In the genomic region with DNA sequence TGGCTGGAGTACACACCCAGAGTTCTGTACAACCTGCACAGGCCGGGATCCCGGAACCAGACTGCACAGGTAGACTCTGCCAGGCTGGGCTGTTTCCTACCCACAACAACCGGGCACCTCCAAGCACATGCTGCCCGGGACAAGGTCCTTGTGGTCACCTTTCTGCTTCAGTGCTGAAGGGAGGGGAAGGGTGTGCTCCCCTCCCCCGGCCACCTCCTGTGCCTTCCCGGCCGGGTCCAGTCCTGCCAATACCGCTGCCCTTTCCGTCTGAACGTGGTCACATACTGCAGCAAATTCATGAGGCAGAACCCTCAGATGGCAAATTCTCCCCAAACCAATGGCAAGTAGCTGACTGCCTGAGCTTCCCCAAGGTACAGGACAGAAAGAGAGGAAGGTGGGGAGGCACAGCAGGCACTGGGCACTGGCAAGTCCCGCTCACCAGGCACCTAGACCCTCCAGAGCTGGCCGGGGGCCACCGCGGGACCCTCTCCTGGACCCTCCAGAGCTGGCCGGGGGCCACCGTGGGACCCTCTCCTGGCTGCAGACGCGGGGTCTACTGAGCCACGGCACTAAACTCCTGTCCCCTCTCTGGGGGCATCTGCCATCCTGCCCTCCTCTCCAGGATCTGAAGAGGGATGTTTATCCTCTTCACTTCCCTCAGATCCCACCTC, we compare ENCODE assay signal across 17 cellular contexts. TPM values are rescaled to one million over a fixed set of nuclear protein-coding genes. Genes with fewer than 3 reads are reported as not detected.
DNase-seq lines count a peak whose midpoint lies in the region; ATAC-seq and TF ChIP-seq lines count a peak whose summit lies in the region.
"Had no signal": no experiment of that assay in that cellular context is flagged by ENCODE, and none has a peak within 500 bp of the region (broad histone marks: within the 10 kb centered on the region; RNA-seq: fewer than 3 reads in every experiment).

No MANE protein-coding gene starts in this region.

- H3K4me3 ChIP-seq in DOHH2 (ENCODE audit: low read length) (no peak overlapping the region), smooth muscle cell (no peak overlapping the region), OCI-LY7 (ENCODE audit: low read depth, low read length, poor library complexity, severe bottlenecking) (no peak overlapping the region)
- H3K4me3 ChIP-seq: esophagus squamous epithelium had no signal

- H4K20me1 ChIP-seq in DOHH2 (ENCODE audit: control insufficient read depth, insufficient read depth, low read depth, low read length) (no peaks in the 10 kb centered on the region), smooth muscle cell (ENCODE audit: low read depth) (no peaks in the 10 kb centered on the region), OCI-LY7 (ENCODE audit: insufficient read depth, low read length) (no peaks in the 10 kb centered on the region)

- no peaks in the 10 kb centered on the region for H3K9me3 Mint-ChIP-seq in activated T-helper 17 cell treated with anti-CD3 and anti-CD28 coated beads, Interleukin-2, amount 50 U/mL, for 72 hours

- H3K36me3 Mint-ChIP-seq in activated T-helper 17 cell treated with anti-CD3 and anti-CD28 coated beads, Interleukin-2, amount 50 U/mL, for 72 hours (ENCODE audit: low read depth), result no peaks in the 10 kb centered on the region
- H3K36me3 Mint-ChIP-seq: activated naive CD8-positive, alpha-beta T cell had no signal

- intact Hi-C loops in OCI-LY7 (cut with micrococcal nuclease; ENCODE audit: unreplicated experiment), result no loop called here

- H3K27me3 ChIP-seq in DOHH2 (ENCODE audit: control insufficient read depth, low read length) (no peaks in the 10 kb centered on the region), smooth muscle cell (ENCODE audit: low read depth) (no peaks in the 10 kb centered on the region)
- H3K27me3 ChIP-seq: BE2C, esophagus squamous epithelium had no signal

- no TSS peak for BruUV-seq in OCI-LY7 (replicated peaks; lab: Mats Ljungman, UMichigan)

- TF ChIP-seq CTCF in DOHH2 (IDR thresholded peaks at IDR 0.05; ENCODE audit: low read depth, low read length, poor library complexity, severe bottlenecking) (no peak), smooth muscle cell (IDR thresholded peaks at IDR 0.05; ENCODE audit: borderline replicate concordance, insufficient read depth, poor library complexity, severe bottlenecking) (no peak), OCI-LY7 (conservative IDR thresholded peaks at IDR 0.05; ENCODE audit: low read length) (no peak)

- no peaks in the 10 kb centered on the region for H3K9me2 ChIP-seq in DOHH2 (replicated peaks; ENCODE audit: control insufficient read depth, low read length)
- no peaks in the 10 kb centered on the region for H3K9me2 ChIP-seq in OCI-LY7 (ENCODE audit: insufficient read depth, low read length)

- H3K36me3 ChIP-seq in DOHH2 (ENCODE audit: control insufficient read depth, low read length) (peaks cover 86% of the 10 kb centered on the region), smooth muscle cell (ENCODE audit: low read depth) (no peaks in the 10 kb centered on the region), OCI-LY7 (ENCODE audit: insufficient read depth, low read length) (peaks cover 9% of the 10 kb centered on the region; the same call in 1 of the 2 replicates)
- H3K36me3 ChIP-seq: BE2C, esophagus squamous epithelium had no signal

- H3K79me2 ChIP-seq in DOHH2 (ENCODE audit: control insufficient read depth, low read length) (peaks cover 25% of the 10 kb centered on the region), smooth muscle cell (ENCODE audit: low read depth) (no peaks in the 10 kb centered on the region), OCI-LY7 (ENCODE audit: insufficient read depth, low read depth, low read length) (no peaks in the 10 kb centered on the region)

- H3K27ac ChIP-seq in DOHH2 (ENCODE audit: low read depth, low read length), result 0 out of 2 replicates have a peak overlapping the region, but pooled peaks have one; percentile 32
- peak overlapping the region; percentile 96 for H3K27ac ChIP-seq in smooth muscle cell (ENCODE audit: low read depth)
- no peak overlapping the region for H3K27ac ChIP-seq in OCI-LY7 (ENCODE audit: low read depth, low read length, poor library complexity, severe bottlenecking)

- DNase-seq in left kidney (ENCODE audit: low read depth, low spot score), result peak; percentile 71
- no peak for DNase-seq in smooth muscle cell (lab: John Stamatoyannopoulos, UW; ENCODE audit: unreplicated experiment)
- no peak for DNase-seq in OCI-LY7 (ENCODE audit: low spot score)
- no peak for DNase-seq in HT-29 (ENCODE audit: low spot score)
- no peak for DNase-seq in A172 (ENCODE audit: low spot score)
- DNase-seq: activated CD8-positive, alpha-beta memory T cell treated with anti-CD3 and anti-CD28 coated beads, Interleukin-2, amount 50 U/mL, for 48 hours; BE2C; esophagus squamous epithelium; KBM-7; mammary epithelial cell; naive thymus-derived CD8-positive, alpha-beta T cell; NCI-H1105; NCI-H524 treated with DMSO at 0.1 percent for 48 hours had no signal

- H3K4me1 Mint-ChIP-seq in activated T-helper 17 cell treated with anti-CD3 and anti-CD28 coated beads, Interleukin-2, amount 50 U/mL, for 72 hours, result no peaks in the 10 kb centered on the region

- no peak for ATAC-seq in activated T-helper 17 cell treated with anti-CD3 and anti-CD28 coated beads, Interleukin-2, amount 50 U/mL, for 72 hours (replicated peaks)
- no peak for ATAC-seq in GM18907 (IDR thresholded peaks at IDR 0.05; ENCODE audit: unreplicated experiment)
- ATAC-seq: naive thymus-derived CD8-positive, alpha-beta T cell had no signal

- H3K27me3 Mint-ChIP-seq in activated T-helper 17 cell treated with anti-CD3 and anti-CD28 coated beads, Interleukin-2, amount 50 U/mL, for 72 hours, result no peaks in the 10 kb centered on the region
- H3K27me3 Mint-ChIP-seq: activated naive CD8-positive, alpha-beta T cell had no signal

- H2AFZ ChIP-seq in smooth muscle cell (ENCODE audit: low read depth) (no peak overlapping the region), OCI-LY7 (ENCODE audit: low read length) (no peak overlapping the region)

- H3K4me2 ChIP-seq in DOHH2 (ENCODE audit: low read length) (no peak overlapping the region), smooth muscle cell (peak overlapping the region; percentile 58), OCI-LY7 (ENCODE audit: low read length) (no peak overlapping the region)

- H3K9me3 ChIP-seq in DOHH2 (ENCODE audit: control insufficient read depth, insufficient read depth, low read length), result no peaks in the 10 kb centered on the region
- H3K9me3 ChIP-seq in smooth muscle cell (replicated peaks; ENCODE audit: low read depth), result no peaks in the 10 kb centered on the region
- no peaks in the 10 kb centered on the region for H3K9me3 ChIP-seq in OCI-LY7 (ENCODE audit: low read length)
- H3K9me3 ChIP-seq: BE2C, esophagus squamous epithelium had no signal

- no peak overlapping the region for H3K9ac ChIP-seq in smooth muscle cell (ENCODE audit: low read depth)

- H3F3A ChIP-seq in DOHH2 (ENCODE audit: control insufficient read depth, insufficient read depth), result no peaks in the 10 kb centered on the region; the same call in 1 of the 2 replicates
- peaks cover 9% of the 10 kb centered on the region for H3F3A ChIP-seq in smooth muscle cell (ENCODE audit: low read depth)

- peak overlapping the region; percentile 62 for H3K4me3 Mint-ChIP-seq in activated T-helper 17 cell treated with anti-CD3 and anti-CD28 coated beads, Interleukin-2, amount 50 U/mL, for 72 hours
- H3K4me3 Mint-ChIP-seq: activated naive CD8-positive, alpha-beta T cell; naive thymus-derived CD8-positive, alpha-beta T cell had no signal

- H3K27ac Mint-ChIP-seq in activated T-helper 17 cell treated with anti-CD3 and anti-CD28 coated beads, Interleukin-2, amount 50 U/mL, for 72 hours, result peak overlapping the region; percentile 43
- H3K27ac Mint-ChIP-seq: activated naive CD8-positive, alpha-beta T cell; naive thymus-derived CD8-positive, alpha-beta T cell had no signal

- CTCF ChIA-PET in OCI-LY7 (lab: Charles Lee; ENCODE audit: unreplicated experiment), result no interaction called here

- POLR2A ChIA-PET in OCI-LY7 (lab: Charles Lee), result no interaction called here

- 96% methylated on average over 19 of the region's 19 CpGs for WGBS in smooth muscle cell (ENCODE audit: low lambda C conversion rate)

- peaks cover 28% of the 10 kb centered on the region for H3K4me1 ChIP-seq in DOHH2 (ENCODE audit: control insufficient read depth, low read length)
- no peaks in the 10 kb centered on the region for H3K4me1 ChIP-seq in smooth muscle cell (ENCODE audit: low read depth)
- peaks cover 20% of the 10 kb centered on the region for H3K4me1 ChIP-seq in OCI-LY7 (ENCODE audit: insufficient read depth, low read length, poor library complexity, severe bottlenecking)
- H3K4me1 ChIP-seq: BE2C had no signal

RNA-seq across cellular contexts. Expression of a gene that starts 22.8 kb away (rescaled TPM):
- total RNA-seq in activated T-helper 17 cell treated with anti-CD3 and anti-CD28 coated beads, Interleukin-2, amount 50 U/mL, for 72 hours, result 1 to 10 TPM in 1 of 2 donors, under 1 TPM in 1; 0.52 to 1.6 TPM
- 3.8 and 4.4 TPM in 2 replicates for total RNA-seq in smooth muscle cell
- 5.3 and 7.1 TPM in 2 replicates for polyA plus RNA-seq in smooth muscle cell
- 9.2 and 16.7 TPM in 2 replicates for total RNA-seq in OCI-LY7 (2014; rRNA removed; shearing (Covaris generic))
- total RNA-seq in OCI-LY7 (2022), result 16.6 and 17.1 TPM in 2 replicates
- total RNA-seq in HT-29 (2014; rRNA removed; shearing (Covaris generic)), result 22.4 and 34.0 TPM in 2 replicates
- total RNA-seq in A172 (2014; rRNA removed; shearing (Covaris generic)), result 6.5 and 8.0 TPM in 2 replicates

RNA-seq across cellular contexts. Expression of a gene that starts 39.7 kb away (rescaled TPM):
- total RNA-seq in activated T-helper 17 cell treated with anti-CD3 and anti-CD28 coated beads, Interleukin-2, amount 50 U/mL, for 72 hours, result 1 to 10 TPM; 2.5 to 5.7 TPM
- 0.45 and 0.63 TPM in 2 replicates for total RNA-seq in smooth muscle cell
- polyA plus RNA-seq in smooth muscle cell, result 0.11 and 0.65 TPM in 2 replicates
- 0.19 and 0.31 TPM in 2 replicates for total RNA-seq in OCI-LY7 (2014; rRNA removed; shearing (Covaris generic))
- 0.29 and 0.41 TPM in 2 replicates for total RNA-seq in OCI-LY7 (2022)
- 0.89 and 1.3 TPM in 2 replicates for total RNA-seq in HT-29 (2014; rRNA removed; shearing (Covaris generic))
- total RNA-seq in A172 (2014; rRNA removed; shearing (Covaris generic)), result 1.0 and 1.1 TPM in 2 replicates

RNA-seq across cellular contexts. Expression of a gene that starts 43.2 kb away (rescaled TPM):
- 10 to 100 TPM; 28.8 to 45.0 TPM for total RNA-seq in activated T-helper 17 cell treated with anti-CD3 and anti-CD28 coated beads, Interleukin-2, amount 50 U/mL, for 72 hours
- 14.4 and 26.9 TPM in 2 replicates for total RNA-seq in smooth muscle cell
- polyA plus RNA-seq in smooth muscle cell, result 42.7 and 47.2 TPM in 2 replicates
- total RNA-seq in OCI-LY7 (2014; rRNA removed; shearing (Covaris generic)), result 15.0 and 27.7 TPM in 2 replicates
- total RNA-seq in OCI-LY7 (2022), result 51.2 and 51.8 TPM in 2 replicates
- 15.9 and 23.1 TPM in 2 replicates for total RNA-seq in HT-29 (2014; rRNA removed; shearing (Covaris generic))
- 31.6 and 45.9 TPM in 2 replicates for total RNA-seq in A172 (2014; rRNA removed; shearing (Covaris generic))

RNA-seq across cellular contexts. Expression of a gene that starts 43.9 kb away (rescaled TPM):
- 1 to 10 TPM; 2.4 to 6.1 TPM for total RNA-seq in activated T-helper 17 cell treated with anti-CD3 and anti-CD28 coated beads, Interleukin-2, amount 50 U/mL, for 72 hours
- total RNA-seq in smooth muscle cell (5.1 and 8.4 TPM in 2 replicates), OCI-LY7 (2022) (0.59 and 1.2 TPM in 2 replicates)
- 7.4 and 7.7 TPM in 2 replicates for polyA plus RNA-seq in smooth muscle cell
- total RNA-seq in OCI-LY7 (2014; rRNA removed; shearing (Covaris generic)), result 0.82 and 3.2 TPM in 2 replicates
- total RNA-seq in HT-29 (2014; rRNA removed; shearing (Covaris generic)), result 13.1 and 13.3 TPM in 2 replicates
- 5.6 and 20.3 TPM in 2 replicates for total RNA-seq in A172 (2014; rRNA removed; shearing (Covaris generic))
